1 cellular context compared by ENCODE assay signal in genomic region chr21:44902268-44903053, GRCh38.
A peak's percentile ranks its signal among the peaks of the same experiment; 100 is the strongest.
TF ChIP-seq lines count a peak whose summit lies in the region.

No MANE protein-coding gene starts in this region.

TF ChIP-seq in K562, 482 proteins besides CTCF, POLR2A, EP300 and RAD21:
- TF ChIP-seq TBL1XR1 (IDR thresholded peaks at IDR 0.05; ENCODE audit: low read length in 2 of 2), result no peak
- peak; percentile 81; the same call in 1 of the 2 replicates for TF ChIP-seq ZBTB43 (CRISPR knock-in tag; IDR thresholded peaks at IDR 0.05)
- TF ChIP-seq NRF1 (conservative IDR thresholded peaks at IDR 0.05 in 1 of 2, IDR thresholded peaks at IDR 0.05 in 1 of 2), result no peak
